ENCODE assay signal across 11 cellular contexts in genomic region chr13:25095862-25096453, GRCh38. TPM values are rescaled to one million over a fixed set of nuclear protein-coding genes. Genes with fewer than 3 reads are reported as not detected.
DNase-seq lines count a peak whose midpoint lies in the region; ATAC-seq, FAIRE-seq and TF ChIP-seq lines count a peak whose summit lies in the region.
"Had no signal": no experiment of that assay in that cellular context is flagged by ENCODE, and none has a peak within 500 bp of the region (broad histone marks: within the 10 kb centered on the region; RNA-seq: fewer than 3 reads in every experiment).

PABPC3 (plus strand) TSS chr13:25096136; CDS start chr13:25096199, 63 bp downstream.

- CTCF ChIA-PET in H1 (lab: Charles Lee; ENCODE audit: partially characterized antibody): interaction anchor here (0.6 to 1.9 kb wide), 9 partner anchors 9 to 472 kb away, joined by 3 to 6 read pairs (median 3); no protein-coding TSS in a partner anchor

- WGBS in H1 (ENCODE audit: extremely low coverage in 1 of 2, insufficient coverage in 1 of 2, insufficient read length in 1 of 2, insufficient replicate concordance in 2 of 2, low coverage in 1 of 2, low lambda C conversion rate in 2 of 2, missing lambda C conversion rate in 1 of 2), 2 experiments: 96% methylated on average over 47 of the region's 50 CpGs; no CpG with 5 or more reads in 1 of the 2 experiments
- WGBS in mesendoderm (ENCODE audit: extremely low coverage, insufficient coverage, low lambda C conversion rate): no CpG with 5 or more reads among the region's 50 CpGs

- H3K27ac ChIP-seq in RWPE2 (ENCODE audit: poor library complexity, severe bottlenecking): no peak within 1 kb of the TSS
- no peak within 1 kb of the TSS for H3K27ac ChIP-seq in H1 (ENCODE audit: low read depth, low read length)
- no peak within 1 kb of the TSS for H3K27ac ChIP-seq in mesendoderm (ENCODE audit: low read depth, low read length)
- H3K27ac ChIP-seq: PC-9 had no signal

- peak within 1 kb of the TSS; percentile 53; the same call in 1 of the 2 replicates for H2AFZ ChIP-seq in H1 (ENCODE audit: low read length)
- H2AFZ ChIP-seq: PC-9 had no signal

- no peak within 1 kb of the TSS for H2BK20ac ChIP-seq in H1 (ENCODE audit: low read length)

- H4K20me1 ChIP-seq in H1 (replicated peaks in 1 of 2; ENCODE audit: control insufficient read depth in 1 of 2, insufficient read depth in 2 of 2, low read length in 2 of 2): no peaks in the 10 kb centered on the region

- H3K9me3 ChIP-seq in RWPE2 (ENCODE audit: severe bottlenecking) (no peaks in the 10 kb centered on the region), H1 (ENCODE audit: insufficient read depth in 2 of 2, low read depth in 1 of 2, low read length in 1 of 2) (no peaks in the 10 kb centered on the region)

- H3K36me3 ChIP-seq in RWPE2 (ENCODE audit: low read depth) (no peaks in the 10 kb centered on the region), H1 (ENCODE audit: control insufficient read depth in 2 of 4, insufficient read depth in 4 of 4, low read length in 3 of 4) (no peaks in the 10 kb centered on the region), mesendoderm (ENCODE audit: control insufficient read depth, insufficient read depth, low read length) (no peaks in the 10 kb centered on the region)

- H3K9me3 Mint-ChIP-seq in glutamatergic neuron (ENCODE audit: unreplicated experiment): no peaks in the 10 kb centered on the region
- H3K9me3 Mint-ChIP-seq: central memory CD8-positive, alpha-beta T cell had no signal

- H3K4me3 Mint-ChIP-seq in glutamatergic neuron (ENCODE audit: unreplicated experiment): no peak within 1 kb of the TSS
- H3K4me3 Mint-ChIP-seq: central memory CD8-positive, alpha-beta T cell; neural crest cell had no signal

- no peak within 1 kb of the TSS for H3K9ac ChIP-seq in H1 (replicated peaks in 1 of 4; ENCODE audit: extremely low read depth in 1 of 4, low read depth in 3 of 4, low read length in 3 of 4)
- H3K9ac ChIP-seq in mesendoderm (ENCODE audit: low read length): no peak within 1 kb of the TSS

- no peaks in the 10 kb centered on the region for H3K23me2 ChIP-seq in H1 (ENCODE audit: low read depth, low read length)

- TF ChIP-seq RAD21 in H1 (IDR thresholded peaks at IDR 0.05 in 1 of 2, conservative IDR thresholded peaks at IDR 0.05 in 1 of 2; ENCODE audit: low read depth in 2 of 2, low read length in 2 of 2): no peak

- H4K8ac ChIP-seq in H1 (ENCODE audit: extremely low read depth, insufficient read depth, low read length) (no peak within 1 kb of the TSS; the same call in 1 of the 2 replicates), mesendoderm (ENCODE audit: low read depth, low read length) (no peak within 1 kb of the TSS)

- H3K4ac ChIP-seq in H1 (replicated peaks; ENCODE audit: insufficient read length, low read depth, low read length) (no peak within 1 kb of the TSS), mesendoderm (ENCODE audit: low read depth, low read length) (no peak within 1 kb of the TSS)

- no peak within 1 kb of the TSS for H4K91ac ChIP-seq in H1 (replicated peaks; ENCODE audit: insufficient read length, low read length)

- H3K27me3 ChIP-seq in RWPE2 (ENCODE audit: insufficient read depth, poor library complexity, severe bottlenecking) (peaks cover 25% of the 10 kb centered on the region), H1 (replicated peaks in 1 of 4; ENCODE audit: control insufficient read depth in 3 of 4, extremely low read depth in 1 of 4, insufficient read depth in 3 of 4, low read length in 3 of 4) (no peaks in the 10 kb centered on the region), mesendoderm (ENCODE audit: insufficient read depth, low read length, poor library complexity) (no peaks in the 10 kb centered on the region)

- TF ChIP-seq CTCF in RWPE2 (IDR thresholded peaks at IDR 0.05; ENCODE audit: poor library complexity, severe bottlenecking): no peak
- no peak for TF ChIP-seq CTCF in H1 (IDR thresholded peaks at IDR 0.05; ENCODE audit: control extremely low read depth in 1 of 3, insufficient read depth in 1 of 3, low read depth in 1 of 3, low read length in 3 of 3)
- no peak for TF ChIP-seq CTCF in glutamatergic neuron (IDR thresholded peaks at IDR 0.05; ENCODE audit: partially characterized antibody, unreplicated experiment)

- H2AK5ac ChIP-seq in H1 (ENCODE audit: low read depth, low read length): no peak within 1 kb of the TSS
- no peak within 1 kb of the TSS for H2AK5ac ChIP-seq in mesendoderm (ENCODE audit: low read length)

- H4K5ac ChIP-seq in H1 (ENCODE audit: insufficient read length, low read depth, low read length): no peak within 1 kb of the TSS
- no peak within 1 kb of the TSS for H4K5ac ChIP-seq in mesendoderm (ENCODE audit: low read length)

- no peak within 1 kb of the TSS for H3K14ac ChIP-seq in H1 (ENCODE audit: insufficient read length)

- H2BK120ac ChIP-seq in H1 (replicated peaks; ENCODE audit: low read depth, low read length) (no peak within 1 kb of the TSS), mesendoderm (ENCODE audit: low read depth, low read length) (no peak within 1 kb of the TSS)

- no peak within 1 kb of the TSS for H3K27ac Mint-ChIP-seq in glutamatergic neuron (ENCODE audit: unreplicated experiment)

- no peak for ATAC-seq in RWPE2 (ENCODE audit: low read depth)

- H3K4me2 ChIP-seq in H1 (ENCODE audit: insufficient read depth in 1 of 2, low read depth in 2 of 2, low read length in 2 of 2) (no peak within 1 kb of the TSS), mesendoderm (ENCODE audit: low read length) (no peak within 1 kb of the TSS)
- H3K4me2 ChIP-seq: PC-9 had no signal

- H3K56ac ChIP-seq in H1 (replicated peaks; ENCODE audit: insufficient read length, low read depth, low read length) (no peak within 1 kb of the TSS), mesendoderm (ENCODE audit: low read length) (no peak within 1 kb of the TSS)

- DNase-seq in activated T-cell treated with anti-CD3 and anti-CD28 coated beads for 48 hours (ENCODE audit: low read depth): peak; percentile 11
- DNase-seq in activated T-cell treated with anti-CD3 and anti-CD28 coated beads for 4 hours: no peak
- no peak for DNase-seq in RWPE2 (ENCODE audit: low spot score)
- no peak for DNase-seq in H1 (ENCODE audit: low read depth in 1 of 2, low spot score in 2 of 2)
- DNase-seq in skeletal muscle cell (ENCODE audit: low read depth): no peak
- DNase-seq in mesendoderm: no peak
- DNase-seq in glutamatergic neuron: no peak
- DNase-seq in amniotic stem cell (lab: John Stamatoyannopoulos, UW): no peak
- DNase-seq: PC-9 had no signal

- H3K79me2 ChIP-seq in H1 (ENCODE audit: control insufficient read depth in 1 of 2, insufficient read depth in 2 of 2, low read length in 2 of 2) (no peaks in the 10 kb centered on the region), mesendoderm (ENCODE audit: control insufficient read depth, insufficient read depth, low read length) (no peaks in the 10 kb centered on the region)

- H3K79me1 ChIP-seq in H1 (ENCODE audit: low read depth, low read length) (no peaks in the 10 kb centered on the region), mesendoderm (ENCODE audit: low read length) (no peaks in the 10 kb centered on the region)

- no peaks in the 10 kb centered on the region for H3K27me3 Mint-ChIP-seq in glutamatergic neuron (ENCODE audit: unreplicated experiment)

- TF ChIP-seq EP300 in H1 (IDR thresholded peaks at IDR 0.05; ENCODE audit: borderline replicate concordance in 1 of 2, low read depth in 2 of 2, low read length in 2 of 2): no peak

- POLR2A ChIA-PET in H1 (lab: Charles Lee; ENCODE audit: partially characterized antibody): no interaction called here

- H3K4me3 ChIP-seq in RWPE2 (ENCODE audit: severe bottlenecking) (peak within 1 kb of the TSS; percentile 17), H1 (ENCODE audit: extremely low read depth in 1 of 4, insufficient read depth in 2 of 4, low read depth in 3 of 4, low read length in 4 of 4) (no peak within 1 kb of the TSS), skeletal muscle cell (ENCODE audit: low read depth, low read length) (peak within 1 kb of the TSS; percentile 41), mesendoderm (ENCODE audit: low read length) (no peak within 1 kb of the TSS)
- H3K4me3 ChIP-seq: PC-9 had no signal

- H3K4me1 Mint-ChIP-seq in glutamatergic neuron (ENCODE audit: low read depth, unreplicated experiment): no peaks in the 10 kb centered on the region
- H3K4me1 Mint-ChIP-seq: central memory CD8-positive, alpha-beta T cell; neural crest cell had no signal

- no peak within 1 kb of the TSS for H2BK12ac ChIP-seq in H1 (ENCODE audit: low read depth, low read length)

- FAIRE-seq in H1 (lab: Jason Lieb, UNC): no peak

- no peak within 1 kb of the TSS for H3K23ac ChIP-seq in H1 (ENCODE audit: insufficient read length)
- no peak within 1 kb of the TSS for H3K23ac ChIP-seq in mesendoderm (ENCODE audit: low read length)

- H3K18ac ChIP-seq in H1 (ENCODE audit: extremely low read depth, low read length) (no peak within 1 kb of the TSS), mesendoderm (ENCODE audit: low read length) (no peak within 1 kb of the TSS)

- peaks cover 4% of the 10 kb centered on the region for H3K36me3 Mint-ChIP-seq in glutamatergic neuron (ENCODE audit: unreplicated experiment)

- H3K4me1 ChIP-seq in RWPE2 (ENCODE audit: insufficient read depth, poor library complexity, severe bottlenecking) (no peaks in the 10 kb centered on the region), H1 (replicated peaks in 1 of 4; ENCODE audit: control insufficient read depth in 3 of 4, insufficient read depth in 4 of 4, low read length in 3 of 4) (no peaks in the 10 kb centered on the region), mesendoderm (ENCODE audit: control insufficient read depth, low read depth, low read length) (no peaks in the 10 kb centered on the region)

- H2BK5ac ChIP-seq in H1 (ENCODE audit: low read depth, low read length) (no peak within 1 kb of the TSS), mesendoderm (ENCODE audit: low read length) (no peak within 1 kb of the TSS)

- TF ChIP-seq POLR2A in H1 (IDR thresholded peaks at IDR 0.05; ENCODE audit: control extremely low read depth in 1 of 2, low read depth in 2 of 2, low read length in 2 of 2): no peak

- H2BK15ac ChIP-seq in H1 (ENCODE audit: low read length) (no peak within 1 kb of the TSS), mesendoderm (replicated peaks; ENCODE audit: low read depth) (no peak within 1 kb of the TSS)

TF ChIP-seq in H1, 55 proteins besides CTCF, POLR2A, EP300 and RAD21:
- TF ChIP-seq RBBP5 (IDR thresholded peaks at IDR 0.05; ENCODE audit: borderline replicate concordance, low read depth, low read length): no peak
- TF ChIP-seq EGR1 (IDR thresholded peaks at IDR 0.05; ENCODE audit: borderline replicate concordance, low read depth, low read length): no peak
TF ChIP-seq in H1: peak in this region for 0.

RNA-seq across cellular contexts. Expression of gene PABPC3, which starts in this region (rescaled TPM):
- total RNA-seq in H1 (2021; fragmentation: NEBNext Ultra II Directional; extraction: Animal tissue kit (Norgen Biotek cat#: 25700)): 0.48 TPM in 2 replicates
- polyA plus RNA-seq in H1 (2011; rRNA removed): 0.14 and 0.18 TPM in 2 replicates
- polyA plus RNA-seq in H1 (2011; cell fraction: cytosol; rRNA removed): 0.13 TPM
- polyA plus RNA-seq in H1 (2011; cell fraction: nucleus; rRNA removed): 0.11 TPM
- polyA plus RNA-seq in H1 (2012, experiment 1 of 2): 0.25 to 1.5 TPM (median 0.47 TPM) in 4 replicates
- polyA plus RNA-seq in H1 (2012, experiment 2 of 2): 0.18 TPM
- 0.32 TPM for polyA plus RNA-seq in H1 (2013, experiment 1 of 2)
- polyA plus RNA-seq in H1 (2013, experiment 2 of 2): 0.37 TPM
- polyA minus RNA-seq in H1 (2011; rRNA and poly(A)+ RNA removed): 0.15 and 0.22 TPM in 2 replicates
- not detected for polyA minus RNA-seq in H1 (2011; cell fraction: cytosol; rRNA and poly(A)+ RNA removed)
- 0.30 TPM for polyA minus RNA-seq in H1 (2011; cell fraction: nucleus; rRNA and poly(A)+ RNA removed)
- polyA plus RNA-seq in mesendoderm (2013, experiment 1 of 2): 0.37 TPM
- 0.27 TPM for polyA plus RNA-seq in mesendoderm (2013, experiment 2 of 2)
- total RNA-seq in glutamatergic neuron (ENCODE audit: unreplicated experiment): 0.22 TPM

Comparison
In these comparisons a context has a peak if more than half of its experiments do, and no peak if none do; other contexts are left out.
1. H3K4me3 ChIP-seq: peak in RWPE2 (single experiment) and skeletal muscle cell (single experiment); none in H1 (0 of 4) and mesendoderm (single experiment).